In the genomic region with DNA sequence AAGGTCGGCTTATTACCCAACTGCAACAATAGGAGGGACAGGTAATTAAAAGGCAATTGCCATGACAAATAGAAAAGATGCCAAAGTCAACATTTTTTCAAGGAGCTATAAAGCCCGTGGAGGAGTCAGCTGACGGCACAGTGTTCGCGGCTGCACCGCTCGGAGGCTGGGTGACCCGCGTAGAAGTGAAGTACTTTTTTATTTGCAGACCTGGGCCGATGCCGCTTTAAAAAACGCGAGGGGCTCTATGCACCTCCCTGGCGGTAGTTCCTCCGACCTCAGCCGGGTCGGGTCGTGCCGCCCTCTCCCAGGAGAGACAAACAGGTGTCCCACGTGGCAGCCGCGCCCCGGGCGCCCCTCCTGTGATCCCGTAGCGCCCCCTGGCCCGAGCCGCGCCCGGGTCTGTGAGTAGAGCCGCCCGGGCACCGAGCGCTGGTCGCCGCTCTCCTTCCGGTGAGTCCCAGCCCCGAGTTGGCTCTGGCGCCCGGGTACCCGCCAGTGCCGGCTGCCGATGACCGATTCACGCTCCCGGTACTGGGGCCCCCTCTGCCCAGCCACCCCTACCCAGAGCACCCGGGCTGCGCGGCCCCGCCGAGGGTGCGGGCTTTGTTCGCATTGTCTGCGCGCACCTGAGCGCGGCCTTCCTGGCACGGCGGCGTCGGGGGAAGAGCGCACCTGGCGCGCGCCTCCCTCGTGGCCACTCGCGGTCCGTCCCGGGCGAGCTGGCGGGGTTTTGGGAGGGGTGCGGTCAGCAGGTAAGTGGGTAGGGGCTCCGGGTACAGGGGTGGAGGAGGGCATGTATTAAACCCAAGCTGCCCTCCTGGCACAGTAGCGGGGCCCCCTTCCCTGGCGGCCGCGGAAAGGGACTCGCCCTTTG, we compare ENCODE assay signal across 9 cellular contexts.
A peak's percentile ranks its signal among the peaks of the same experiment; 100 is the strongest.
DNase-seq lines count a peak whose midpoint lies in the region; ATAC-seq, FAIRE-seq and TF ChIP-seq lines count a peak whose summit lies in the region.
"Had no signal": no experiment of that assay in that cellular context is flagged by ENCODE, and none has a peak within 500 bp of the region (broad histone marks: within the 10 kb centered on the region; RNA-seq: fewer than 3 reads in every experiment).

A gene with protein sequence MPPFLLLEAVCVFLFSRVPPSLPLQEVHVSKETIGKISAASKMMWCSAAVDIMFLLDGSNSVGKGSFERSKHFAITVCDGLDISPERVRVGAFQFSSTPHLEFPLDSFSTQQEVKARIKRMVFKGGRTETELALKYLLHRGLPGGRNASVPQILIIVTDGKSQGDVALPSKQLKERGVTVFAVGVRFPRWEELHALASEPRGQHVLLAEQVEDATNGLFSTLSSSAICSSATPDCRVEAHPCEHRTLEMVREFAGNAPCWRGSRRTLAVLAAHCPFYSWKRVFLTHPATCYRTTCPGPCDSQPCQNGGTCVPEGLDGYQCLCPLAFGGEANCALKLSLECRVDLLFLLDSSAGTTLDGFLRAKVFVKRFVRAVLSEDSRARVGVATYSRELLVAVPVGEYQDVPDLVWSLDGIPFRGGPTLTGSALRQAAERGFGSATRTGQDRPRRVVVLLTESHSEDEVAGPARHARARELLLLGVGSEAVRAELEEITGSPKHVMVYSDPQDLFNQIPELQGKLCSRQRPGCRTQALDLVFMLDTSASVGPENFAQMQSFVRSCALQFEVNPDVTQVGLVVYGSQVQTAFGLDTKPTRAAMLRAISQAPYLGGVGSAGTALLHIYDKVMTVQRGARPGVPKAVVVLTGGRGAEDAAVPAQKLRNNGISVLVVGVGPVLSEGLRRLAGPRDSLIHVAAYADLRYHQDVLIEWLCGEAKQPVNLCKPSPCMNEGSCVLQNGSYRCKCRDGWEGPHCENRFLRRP (plus strand): TSS at position 138 of the 877 bp plus-strand sequence. CDS start 9,460 bp downstream, outside the sequence.

- peaks cover 14% of the 10 kb centered on the region for H3K4me1 ChIP-seq in HUES6 (ENCODE audit: control insufficient read depth, insufficient read depth, low read length)
- peaks cover 2% of the 10 kb centered on the region for H3K4me1 ChIP-seq in iPS DF 6.9 (ENCODE audit: control insufficient read depth, insufficient read depth, low read length)

- no peak for ATAC-seq in HG03520 (IDR thresholded peaks at IDR 0.05; ENCODE audit: unreplicated experiment)

- H3K36me3 ChIP-seq in HUES6 (ENCODE audit: control insufficient read depth, insufficient read depth, low read length) = no peaks in the 10 kb centered on the region
- H3K36me3 ChIP-seq in iPS DF 6.9 (ENCODE audit: control insufficient read depth, insufficient read depth, low read length) = no peaks in the 10 kb centered on the region
- H3K36me3 ChIP-seq in brain microvascular endothelial cell (replicated peaks) = no peaks in the 10 kb centered on the region

- no peak for TF ChIP-seq CTCF in D721Med (IDR thresholded peaks at IDR 0.05; ENCODE audit: insufficient read depth, missing control alignments)
- no peak for TF ChIP-seq CTCF in brain microvascular endothelial cell (IDR thresholded peaks at IDR 0.05; ENCODE audit: low read depth, low read length, missing control alignments)

- H3K9ac ChIP-seq in HUES6 (ENCODE audit: low read length) = peak within 1 kb of the TSS; percentile 39

- FAIRE-seq in D721Med (lab: Jason Lieb, UNC) = no peak
- FAIRE-seq: colon had no signal

- DNase-seq in COLO668 (lab: John Stamatoyannopoulos, UW; ENCODE audit: unreplicated experiment) (peak; percentile 75), iPS DF 6.9 (ENCODE audit: low read depth, low spot score) (peak; percentile 20), D721Med (ENCODE audit: insufficient read length, low spot score) (no peak), brain microvascular endothelial cell (no peak)
- peak in 2 of 3 experiments; percentile 10 to 22 for DNase-seq in activated CD8-positive, alpha-beta memory T cell treated with anti-CD3 and anti-CD28 coated beads for 48 hours (ENCODE audit: low read depth in 2 of 3, low spot score in 2 of 3)
- peak in 2 of 3 donors; percentile 5 to 16 for DNase-seq in stimulated activated CD4-positive, alpha-beta T cell treated with anti-CD3 and anti-CD28 coated beads, Interleukin-12 subunit alpha, Interleukin-12 subunit beta, amount 100 ng/mL, for 48 hours (ENCODE audit: low read depth in 2 of 3, low spot score in 1 of 3)

- H3K9me3 ChIP-seq in HUES6 (ENCODE audit: control insufficient read depth, insufficient read depth, low read depth, low read length) (no peaks in the 10 kb centered on the region), iPS DF 6.9 (ENCODE audit: control insufficient read depth, insufficient read depth, low read length) (no peaks in the 10 kb centered on the region; the same call in 1 of the 2 replicates)

- peak within 1 kb of the TSS; percentile 76 for H3K4me3 ChIP-seq in HUES6 (ENCODE audit: low read depth, low read length)
- H3K4me3 ChIP-seq in iPS DF 6.9 (ENCODE audit: low read length) = peak within 1 kb of the TSS; percentile 51; the same call in 1 of the 2 replicates
- no peak within 1 kb of the TSS for H3K4me3 ChIP-seq in brain microvascular endothelial cell (ENCODE audit: low read depth, low read length)

- H3K27me3 ChIP-seq in HUES6 (ENCODE audit: control insufficient read depth, insufficient read depth, low read length) (peaks cover 48% of the 10 kb centered on the region), iPS DF 6.9 (ENCODE audit: control insufficient read depth, insufficient read depth, low read length) (peaks cover 4% of the 10 kb centered on the region; the same call in 1 of the 2 replicates), brain microvascular endothelial cell (replicated peaks) (peaks cover 60% of the 10 kb centered on the region)

- WGBS in iPS DF 6.9 (ENCODE audit: insufficient coverage, insufficient read length) = no CpG with 5 or more reads among the region's 79 CpGs

- in situ Hi-C loops in brain microvascular endothelial cell (cut with HindIII; ENCODE audit: low pct_ligation_motif_present, low sequenced_read_pairs) = no loop called here

- H3K27ac ChIP-seq in HUES6 (ENCODE audit: low read depth, low read length) (no peak within 1 kb of the TSS), iPS DF 6.9 (ENCODE audit: low read length) (no peak within 1 kb of the TSS), brain microvascular endothelial cell (no peak within 1 kb of the TSS)

Comparison
In these comparisons a context has a peak if more than half of its experiments do, and no peak if none do; other contexts are left out.
1. DNase-seq: peak in COLO668 (single experiment), activated CD8-positive, alpha-beta memory T cell treated with anti-CD3 and anti-CD28 coated beads for 48 hours (2 of 3), iPS DF 6.9 (single experiment) and stimulated activated CD4-positive, alpha-beta T cell treated with anti-CD3 and anti-CD28 coated beads, Interleukin-12 subunit alpha, Interleukin-12 subunit beta, amount 100 ng/mL, for 48 hours (2 of 3); none in D721Med (single experiment) and brain microvascular endothelial cell (single experiment).